In the genomic region with DNA sequence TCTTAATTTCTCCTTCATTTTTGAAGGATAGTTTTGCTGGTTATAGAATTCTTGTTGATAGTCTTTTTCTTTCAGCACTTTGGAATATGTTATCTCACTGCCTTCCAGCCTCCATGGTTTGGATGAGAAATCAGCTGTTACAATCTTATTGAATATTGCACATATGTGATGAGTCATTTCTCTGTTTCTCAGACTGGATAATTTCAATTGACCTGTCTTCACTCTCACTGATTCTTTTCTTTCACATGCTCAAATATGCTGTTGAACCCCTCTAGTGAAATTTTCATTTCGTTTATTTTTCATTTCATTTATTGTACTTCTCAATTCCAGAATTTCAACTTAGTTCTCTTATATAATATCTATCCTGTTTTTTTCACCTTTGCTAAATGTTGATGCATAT, we compare ENCODE assay signal across 14 cellular contexts.
"Had no signal": no experiment of that assay in that cellular context is flagged by ENCODE, and none has a peak within 500 bp of the region (broad histone marks: within the 10 kb centered on the region; RNA-seq: fewer than 3 reads in every experiment).

No MANE protein-coding gene starts in this region.

- H3K4me1 Mint-ChIP-seq: stimulated activated effector memory CD8-positive, alpha-beta T cell treated with anti-CD3 and anti-CD28 coated beads, Interleukin-12 subunit alpha, Interleukin-12 subunit beta, amount 100 ng/mL, for 72 hours had no signal

- DNase-seq: activated CD4-positive, alpha-beta T cell treated with anti-CD3 and anti-CD28 coated beads, Interleukin-2, amount 10 ng/mL, durations not matched to agents 7 days and 5 days; activated CD4-positive, CD25-positive, alpha-beta regulatory T cell; activated CD8-positive, alpha-beta memory T cell treated with anti-CD3 and anti-CD28 coated beads for 24 hours; activated naive CD4-positive, alpha-beta T cell treated with Interleukin-2 at 50 U/mL for 16 hours; adrenal gland; cortex of kidney; effector CD4-positive, alpha-beta T cell; heart right ventricle; ovary; stimulated activated CD4-positive, alpha-beta T cell treated with anti-CD3 and anti-CD28 coated beads, Interleukin-12 subunit alpha, Interleukin-12 subunit beta, amount 100 ng/mL, for 4 hours; stimulated activated CD4-positive, alpha-beta T cell treated with anti-CD3 and anti-CD28 coated beads, Interleukin-2, amount 100 ng/mL, for 24 hours had no signal

- H3K4me3 ChIP-seq: adrenal gland, heart right ventricle, lung, ovary had no signal

- H3K27ac ChIP-seq: adrenal gland, heart right ventricle, ovary had no signal

- H3K27ac Mint-ChIP-seq: activated CD4-positive, alpha-beta T cell treated with anti-CD3 and anti-CD28 coated beads, Interleukin-2, amount 10 ng/mL, durations not matched to agents 7 days and 5 days; stimulated activated effector memory CD8-positive, alpha-beta T cell treated with anti-CD3 and anti-CD28 coated beads, Interleukin-12 subunit alpha, Interleukin-12 subunit beta, amount 100 ng/mL, for 72 hours had no signal

- H3K27me3 Mint-ChIP-seq: activated CD4-positive, alpha-beta T cell treated with anti-CD3 and anti-CD28 coated beads, Interleukin-2, amount 10 ng/mL, durations not matched to agents 7 days and 5 days; central memory CD8-positive, alpha-beta T cell had no signal

- H3K27me3 ChIP-seq: adrenal gland, heart right ventricle, ovary had no signal

- H3K36me3 ChIP-seq: adrenal gland, ovary had no signal

- H3K4me3 Mint-ChIP-seq: activated CD4-positive, alpha-beta T cell treated with anti-CD3 and anti-CD28 coated beads, Interleukin-2, amount 10 ng/mL, durations not matched to agents 7 days and 5 days; central memory CD8-positive, alpha-beta T cell; stimulated activated effector memory CD8-positive, alpha-beta T cell treated with anti-CD3 and anti-CD28 coated beads, Interleukin-12 subunit alpha, Interleukin-12 subunit beta, amount 100 ng/mL, for 72 hours had no signal

- H3K4me1 ChIP-seq: adrenal gland, heart right ventricle had no signal

- ATAC-seq: heart right ventricle; stimulated activated effector memory CD8-positive, alpha-beta T cell treated with anti-CD3 and anti-CD28 coated beads, Interleukin-12 subunit alpha, Interleukin-12 subunit beta, amount 100 ng/mL, for 72 hours had no signal
